In genomic region chr7:158443688-158444483, GRCh38 we compare ENCODE assay signal across 20 cellular contexts.
"Had no signal": no experiment of that assay in that cellular context is flagged by ENCODE, and none has a peak within 500 bp of the region (broad histone marks: within the 10 kb centered on the region; RNA-seq: fewer than 3 reads in every experiment).

No MANE protein-coding gene starts in this region.

- H3K4me3 Mint-ChIP-seq: activated naive CD8-positive, alpha-beta T cell treated with anti-CD3 and anti-CD28 coated beads for 36 hours; activated T-cell treated with anti-CD3 and anti-CD28 coated beads, Interleukin-2, amount 50 U/mL, for 24 hours; activated T-helper 17 cell treated with anti-CD3 and anti-CD28 coated beads, Interleukin-2, amount 50 U/mL, for 72 hours; mesothelial cell of epicardium; natural killer cell had no signal

- H3K4me1 Mint-ChIP-seq: activated naive CD8-positive, alpha-beta T cell treated with anti-CD3 and anti-CD28 coated beads for 36 hours; activated T-helper 17 cell treated with anti-CD3 and anti-CD28 coated beads, Interleukin-2, amount 50 U/mL, for 72 hours; mesothelial cell of epicardium; natural killer cell had no signal

- H3K4me1 ChIP-seq: breast epithelium, colonic mucosa, parathyroid adenoma, sigmoid colon, thyroid gland had no signal

- H3K9me3 ChIP-seq: breast epithelium, colonic mucosa, sigmoid colon, thyroid gland had no signal

- H3K9ac ChIP-seq: parathyroid adenoma had no signal

- H3K27me3 ChIP-seq: colonic mucosa, sigmoid colon, thyroid gland had no signal

- H2AFZ ChIP-seq: parathyroid adenoma had no signal

- H3K4me3 ChIP-seq: breast epithelium, colonic mucosa, sigmoid colon, thyroid gland had no signal

- H3K36me3 ChIP-seq: breast epithelium, colonic mucosa, sigmoid colon, thyroid gland had no signal

- H3K27ac ChIP-seq: breast epithelium, colonic mucosa, epithelial cell of prostate, parathyroid adenoma, sigmoid colon, thyroid gland had no signal

- H3K27ac Mint-ChIP-seq: activated naive CD8-positive, alpha-beta T cell treated with anti-CD3 and anti-CD28 coated beads for 36 hours; activated T-cell treated with anti-CD3 and anti-CD28 coated beads, Interleukin-2, amount 50 U/mL, for 24 hours; activated T-helper 17 cell treated with anti-CD3 and anti-CD28 coated beads, Interleukin-2, amount 50 U/mL, for 72 hours; mesothelial cell of epicardium; natural killer cell had no signal

- ATAC-seq: activated T-helper 17 cell treated with anti-CD3 and anti-CD28 coated beads, Interleukin-2, amount 50 U/mL, for 72 hours; left lobe of liver; natural killer cell had no signal

- DNase-seq: activated CD4-positive, alpha-beta T cell treated with anti-CD3 and anti-CD28 coated beads, Interleukin-2, amount 50 U/mL, for 4 hours; activated CD8-positive, alpha-beta memory T cell treated with anti-CD3 and anti-CD28 coated beads for 24 hours; activated CD8-positive, alpha-beta memory T cell treated with anti-CD3 and anti-CD28 coated beads, Interleukin-2, amount 50 U/mL, for 4 hours; activated naive CD8-positive, alpha-beta T cell treated with anti-CD3 and anti-CD28 coated beads for 36 hours; activated T-cell treated with anti-CD3 and anti-CD28 coated beads, Interleukin-2, amount 50 U/mL, for 24 hours; colonic mucosa; foreskin fibroblast; natural killer cell; sigmoid colon; stimulated activated CD4-positive, alpha-beta T cell treated with anti-CD3 and anti-CD28 coated beads, Interleukin-4, amount 100 ng/mL, for 1 hour; stimulated activated naive CD4-positive, alpha-beta T cell treated with Interleukin-2 at 50 U/mL for 16 hours; substantia nigra; T-helper 1 cell; thyroid gland had no signal

- H3K36me3 Mint-ChIP-seq: activated naive CD8-positive, alpha-beta T cell treated with anti-CD3 and anti-CD28 coated beads for 36 hours; mesothelial cell of epicardium; natural killer cell had no signal
